Comparison of ENCODE assay signal across 17 cellular contexts in the genomic region with DNA sequence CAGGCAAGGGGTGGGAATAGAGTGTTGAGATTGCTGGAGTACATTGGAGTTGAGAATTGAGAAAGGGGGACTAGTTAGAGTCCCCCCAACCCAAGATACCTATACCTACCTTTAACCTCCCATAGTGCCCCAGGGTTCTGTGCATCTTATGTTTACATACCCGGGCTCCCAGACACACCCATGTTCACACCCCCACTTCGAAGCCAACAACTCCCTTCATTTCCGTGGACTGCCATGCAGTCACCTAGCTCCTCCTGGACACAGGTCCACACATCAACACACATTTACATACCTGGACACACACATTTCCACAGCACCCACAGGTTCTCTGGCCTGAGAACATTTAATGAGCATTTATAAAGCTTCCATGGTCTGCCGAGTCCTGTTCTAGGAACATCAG. TPM values are rescaled to one million over a fixed set of nuclear protein-coding genes. Genes with fewer than 3 reads are reported as not detected.
A peak's percentile ranks its signal among the peaks of the same experiment; 100 is the strongest.
DNase-seq lines count a peak whose midpoint lies in the region; TF ChIP-seq lines count a peak whose summit lies in the region.
"Had no signal": no experiment of that assay in that cellular context is flagged by ENCODE, and none has a peak within 500 bp of the region (broad histone marks: within the 10 kb centered on the region; RNA-seq: fewer than 3 reads in every experiment).

No MANE protein-coding gene starts in this region.

- H3K4me1 ChIP-seq in esophagus squamous epithelium: peaks cover 11 to 51% (median 24%) of the 10 kb centered on the region in 3 donors

- no peak for TF ChIP-seq POLR2A in esophagus squamous epithelium (IDR thresholded peaks at IDR 0.05)

- WGBS in esophagus squamous epithelium, 2 donors: 45 to 48% methylated on average over 4 of the region's 4 CpGs

- peaks cover 4 to 36% (median 7%) of the 10 kb centered on the region in 3 donors for H3K36me3 ChIP-seq in esophagus squamous epithelium
- H3K36me3 ChIP-seq: pancreas had no signal

- H3K9me3 ChIP-seq in esophagus squamous epithelium: no peaks in the 10 kb centered on the region
- H3K9me3 ChIP-seq: body of pancreas, pancreas, sigmoid colon had no signal

- TF ChIP-seq CTCF in C4-2B (conservative IDR thresholded peaks at IDR 0.05) (no peak), RWPE1 (conservative IDR thresholded peaks at IDR 0.05; ENCODE audit: low read depth) (no peak), esophagus squamous epithelium (IDR thresholded peaks at IDR 0.05) (no peak)

- CTCF ChIA-PET in RWPE1 (lab: Yijun Ruan, JAX): interaction anchor here (0.5 to 1.5 kb wide), 2 partner anchors 19 to 363 kb away, joined by 4 to 6 read pairs; no protein-coding TSS in a partner anchor

- H3K27me3 ChIP-seq in esophagus squamous epithelium: no peaks in the 10 kb centered on the region
- H3K27me3 ChIP-seq: body of pancreas, pancreas, sigmoid colon had no signal

- POLR2A ChIA-PET in RWPE1 (lab: Yijun Ruan, JAX; ENCODE audit: low non-redundant PET): no interaction called here

- H3K27ac ChIP-seq in C4-2B: peak overlapping the region; percentile 43
- peak overlapping the region; percentile 37 for H3K27ac ChIP-seq in RWPE1
- peak overlapping the region; percentile 40 to 71 (median 63) for H3K27ac ChIP-seq in esophagus squamous epithelium
- H3K27ac ChIP-seq: body of pancreas, pancreas had no signal

- intact Hi-C loops in esophagus squamous epithelium (cut with DNase I): no loop called here
- intact Hi-C loops in posterior vena cava (cut with DNase I): no loop called here

- DNase-seq in RWPE1 (ENCODE audit: low spot score) (no peak), esophagus squamous epithelium (lab: John Stamatoyannopoulos, UW) (no peak), posterior vena cava (ENCODE audit: low spot score) (peak; percentile 5), OCI-M1 (lab: John Stamatoyannopoulos, UW) (no peak), NCI-H345 treated with DMSO at 0.1 percent for 48 hours (lab: John Stamatoyannopoulos, UW; ENCODE audit: unreplicated experiment) (no peak), NCI-H146 (lab: John Stamatoyannopoulos, UW) (no peak), NCI-H510A (lab: John Stamatoyannopoulos, UW) (no peak)
- DNase-seq: activated CD4-positive, alpha-beta T cell treated with anti-CD3 and anti-CD28 coated beads for 48 hours; activated naive CD8-positive, alpha-beta T cell treated with anti-CD3 and anti-CD28 coated beads for 36 hours; NCI-H1092 treated with DMSO at 0.1 percent for 48 hours; pancreas; SHP77; sigmoid colon; stimulated activated naive B cell treated with anti-CD40 and anti-IgM and Interleukin-4, amounts not matched to agents 10 μg/mL and 1 μg/mL and 100 μg/mL, for 72 hours had no signal

- H3K4me3 ChIP-seq in esophagus squamous epithelium: no peak overlapping the region
- H3K4me3 ChIP-seq: body of pancreas, pancreas had no signal

RNA-seq across cellular contexts. Expression of gene TMEM63B, which starts 5.1 kb away (rescaled TPM):
- total RNA-seq in esophagus squamous epithelium: 10 to 100 TPM; 27.8 to 56.3 (median 45.5) TPM
- total RNA-seq in posterior vena cava: 10 to 100 TPM; 23.7 to 28.1 TPM

RNA-seq across cellular contexts. Expression of gene MRPL14, which starts 5.2 kb away (rescaled TPM):
- total RNA-seq in esophagus squamous epithelium (10 to 100 TPM; 41.7 to 60.3 (median 53.6) TPM), posterior vena cava (10 to 100 TPM; 26.4 to 33.5 TPM)

RNA-seq across cellular contexts. Expression of gene CAPN11, which starts 26.1 kb away (rescaled TPM):
- total RNA-seq in esophagus squamous epithelium: under 1 TPM in 2 of 4 donors, not detected in 2; 0.57 to 1.00 TPM
- total RNA-seq in posterior vena cava: 1 to 10 TPM in 1 of 2 donors, under 1 TPM in 1; 0.24 to 1.5 TPM
- total RNA-seq: HT1080 had no signal
